In the genomic region with DNA sequence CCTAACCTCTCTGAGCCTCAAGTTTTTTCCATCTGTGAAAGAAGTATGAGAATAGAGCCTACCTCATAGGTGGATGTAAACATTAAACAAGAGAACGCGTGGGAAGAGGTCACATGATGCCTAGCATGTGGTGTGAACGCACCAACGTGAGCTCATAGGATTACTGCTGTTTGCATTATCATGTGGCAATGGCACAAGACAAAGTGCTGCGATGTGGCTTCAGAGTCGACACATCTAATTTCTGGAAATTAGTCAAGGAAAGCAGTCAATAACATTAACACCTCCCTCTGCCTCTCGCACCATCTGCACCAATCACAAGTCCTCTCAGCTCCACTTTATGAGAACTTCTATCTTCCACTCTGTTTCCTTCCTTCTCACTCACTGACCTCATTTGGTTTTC, we compare ENCODE assay signal across 23 cellular contexts.
A peak's percentile ranks its signal among the peaks of the same experiment; 100 is the strongest.
DNase-seq lines count a peak whose midpoint lies in the region; ATAC-seq, FAIRE-seq and TF ChIP-seq lines count a peak whose summit lies in the region.
"Had no signal": no experiment of that assay in that cellular context is flagged by ENCODE, and none has a peak within 500 bp of the region (broad histone marks: within the 10 kb centered on the region; RNA-seq: fewer than 3 reads in every experiment).

No MANE protein-coding gene starts in this region.

- CTCF ChIA-PET in GM12878 (lab: Yijun Ruan, JAX) = interaction anchor here (1.6 kb wide), 1 partner anchor 202 kb away, joined by 5 read pairs; no protein-coding TSS in a partner anchor

- TF ChIP-seq CTCF in GM12878 (IDR thresholded peaks at IDR 0.05 in 2 of 3, conservative IDR thresholded peaks at IDR 0.05 in 1 of 3; ENCODE audit: control insufficient read depth in 2 of 3, extremely low read depth in 1 of 3, insufficient read depth in 1 of 3, low read depth in 3 of 3, low read length in 3 of 3) = no peak

- no peaks in the 10 kb centered on the region for H3K4me1 ChIP-seq in GM12878 (ENCODE audit: control insufficient read depth, insufficient read depth, low read length)

- no peaks in the 10 kb centered on the region for H3K27me3 Mint-ChIP-seq in activated T-cell treated with anti-CD3 and anti-CD28 coated beads, Interleukin-2, amount 50 U/mL, for 24 hours
- H3K27me3 Mint-ChIP-seq in stimulated activated naive B cell treated with anti-CD40 and anti-IgM and Interleukin-4, amounts not matched to agents 10 μg/mL and 1 μg/mL and 100 μg/mL, for 72 hours = peaks cover 0 to 5% of the 10 kb centered on the region in 2 donors

- no peak overlapping the region for H3K4me2 ChIP-seq in GM12878 (ENCODE audit: control insufficient read depth, insufficient read depth)

- no peak overlapping the region for H3K27ac ChIP-seq in GM12878 (ENCODE audit: control insufficient read depth, insufficient read depth)
- H3K27ac ChIP-seq: BLaER1 treated with 17β-estradiol and CSF1 and Interleukin-3, amounts not matched to agents 10 nM and 100 nM; dorsolateral prefrontal cortex; RWPE1 had no signal

- H3K79me2 ChIP-seq in GM12878 (ENCODE audit: control insufficient read depth, insufficient read depth, low read length) = no peaks in the 10 kb centered on the region

- no peaks in the 10 kb centered on the region for H3K9me3 ChIP-seq in GM12878 (replicated peaks; ENCODE audit: control insufficient read depth, insufficient read depth, low read length)
- H3K9me3 ChIP-seq: BLaER1 treated with 17β-estradiol and CSF1 and Interleukin-3, amounts not matched to agents 10 nM and 100 nM; MG63 had no signal

- H2AFZ ChIP-seq in GM12878 (ENCODE audit: control insufficient read depth, low read depth, low read length) = no peak overlapping the region

- peak overlapping the region; percentile 30 for H3K27ac Mint-ChIP-seq in activated T-cell treated with anti-CD3 and anti-CD28 coated beads, Interleukin-2, amount 50 U/mL, for 24 hours
- H3K27ac Mint-ChIP-seq in stimulated activated naive B cell treated with anti-CD40 and anti-IgM and Interleukin-4, amounts not matched to agents 10 μg/mL and 1 μg/mL and 100 μg/mL, for 72 hours = peak overlapping the region; percentile 38
- H3K27ac Mint-ChIP-seq: natural killer cell treated with Interleukin-12 subunit alpha and Interleukin-12 subunit beta and Interleukin-15 and Interleukin-18, amount 100 ng/mL, for 72 hours had no signal

- H3K27me3 ChIP-seq in GM12878 (replicated peaks in 1 of 2; ENCODE audit: control insufficient read depth in 2 of 2, insufficient read depth in 2 of 2, low read length in 1 of 2) = peaks cover 0 to 3% of the 10 kb centered on the region in 2 experiments; a peak in 2 of 4 replicates
- H3K27me3 ChIP-seq: BLaER1 treated with 17β-estradiol and CSF1 and Interleukin-3, amounts not matched to agents 10 nM and 100 nM; dorsolateral prefrontal cortex; MG63 had no signal

- no peak overlapping the region for H3K4me3 ChIP-seq in GM12878
- H3K4me3 ChIP-seq: BLaER1 treated with 17β-estradiol and CSF1 and Interleukin-3, amounts not matched to agents 10 nM and 100 nM; dorsolateral prefrontal cortex; MG63 had no signal

- WGBS in GM12878 (ENCODE audit: insufficient coverage, insufficient replicate concordance, low lambda C conversion rate, missing lambda C conversion rate) = 63% methylated on average over 7 of the region's 7 CpGs

- POLR2A ChIA-PET in GM12878 (lab: Charles Lee) = no interaction called here

- no peak for TF ChIP-seq POLR2A in GM12878 (IDR thresholded peaks at IDR 0.05; ENCODE audit: low read depth, low read length)

- no peak overlapping the region for H3K9ac ChIP-seq in GM12878 (ENCODE audit: control insufficient read depth, insufficient read depth, low read length)
- H3K9ac ChIP-seq: BLaER1 treated with 17β-estradiol and CSF1 and Interleukin-3, amounts not matched to agents 10 nM and 100 nM had no signal

- no peak; a peak in 1 of 4 replicates for TF ChIP-seq EP300 in GM12878 (IDR thresholded peaks at IDR 0.05; ENCODE audit: borderline replicate concordance in 1 of 2, control insufficient read depth in 1 of 2, low read depth in 2 of 2, low read length in 2 of 2)

- H4K20me1 ChIP-seq in GM12878 (ENCODE audit: control insufficient read depth, insufficient read depth) = no peaks in the 10 kb centered on the region

- SMC1A ChIA-PET in GM12878 (lab: Charles Lee; ENCODE audit: uncharacterized antibody, unreplicated experiment) = interaction anchor here (1.3 kb wide), 1 partner anchor 15 kb away, joined by 4 read pairs; no protein-coding TSS in a partner anchor

- BruUV-seq in GM12878 (replicated peaks; lab: Mats Ljungman, UMichigan) = no TSS peak

- in situ Hi-C loops in GM12878 (cut with MboI) = no loop called here

- no peaks in the 10 kb centered on the region for H3K9me3 Mint-ChIP-seq in activated T-cell treated with anti-CD3 and anti-CD28 coated beads, Interleukin-2, amount 50 U/mL, for 24 hours
- no peaks in the 10 kb centered on the region for H3K9me3 Mint-ChIP-seq in stimulated activated naive B cell treated with anti-CD40 and anti-IgM and Interleukin-4, amounts not matched to agents 10 μg/mL and 1 μg/mL and 100 μg/mL, for 72 hours
- H3K9me3 Mint-ChIP-seq: natural killer cell treated with Interleukin-12 subunit alpha and Interleukin-12 subunit beta and Interleukin-15 and Interleukin-18, amount 100 ng/mL, for 72 hours had no signal

- no peak for ATAC-seq in GM12878
- no peak for ATAC-seq in stimulated activated naive B cell treated with anti-CD40 and anti-IgM and Interleukin-4, amounts not matched to agents 10 μg/mL and 1 μg/mL and 100 μg/mL, for 72 hours (replicated peaks)

- RAD21 ChIA-PET in GM12878 (lab: Charles Lee; ENCODE audit: unreplicated experiment) = no interaction called here

- FAIRE-seq in GM12878 (lab: Jason Lieb, UNC) = no peak
- FAIRE-seq: keratinocyte, small intestine had no signal

- no peaks in the 10 kb centered on the region for H3K36me3 ChIP-seq in GM12878 (ENCODE audit: control insufficient read depth in 2 of 2, insufficient read depth in 2 of 2, low read length in 1 of 2)
- H3K36me3 ChIP-seq: BLaER1 treated with 17β-estradiol and CSF1 and Interleukin-3, amounts not matched to agents 10 nM and 100 nM; MG63 had no signal

- intact Hi-C loops in GM12878 (cut with micrococcal nuclease; ENCODE audit: unreplicated experiment) = no loop called here

- no peak for TF ChIP-seq RAD21 in GM12878 (IDR thresholded peaks at IDR 0.05; ENCODE audit: insufficient read depth, low read depth, low read length)

- H3K36me3 Mint-ChIP-seq in activated T-cell treated with anti-CD3 and anti-CD28 coated beads, Interleukin-2, amount 50 U/mL, for 24 hours (ENCODE audit: low read depth) = no peaks in the 10 kb centered on the region
- no peaks in the 10 kb centered on the region for H3K36me3 Mint-ChIP-seq in stimulated activated naive B cell treated with anti-CD40 and anti-IgM and Interleukin-4, amounts not matched to agents 10 μg/mL and 1 μg/mL and 100 μg/mL, for 72 hours
- H3K36me3 Mint-ChIP-seq: natural killer cell treated with Interleukin-12 subunit alpha and Interleukin-12 subunit beta and Interleukin-15 and Interleukin-18, amount 100 ng/mL, for 72 hours had no signal

- DNase-seq in activated T-cell treated with anti-CD3 and anti-CD28 coated beads, Interleukin-2, amount 50 U/mL, for 24 hours = no peak
- DNase-seq in activated T-cell treated with anti-CD3 and anti-CD28 coated beads, Interleukin-2, amount 50 U/mL, for 1 hour = no peak
- DNase-seq in activated CD4-positive, CD25-positive, alpha-beta regulatory T cell treated with anti-CD3 and anti-CD28 coated beads, Interleukin-2, amount 50 U/mL, for 72 hours = peak; percentile 39
- DNase-seq in GM12878 (ENCODE audit: low read depth, low spot score) (no peak), DMS79 treated with DMSO at 0.1 percent for 48 hours (lab: John Stamatoyannopoulos, UW) (no peak), NCI-H524 (lab: John Stamatoyannopoulos, UW) (no peak)
- DNase-seq in stimulated activated naive B cell treated with anti-CD40 and anti-IgM and Interleukin-4, amounts not matched to agents 10 μg/mL and 1 μg/mL and 100 μg/mL, for 72 hours = no peak
- DNase-seq: activated CD8-positive, alpha-beta memory T cell treated with anti-CD3 and anti-CD28 coated beads, Interleukin-2, amount 50 U/mL, for 48 hours; Calu3; dorsolateral prefrontal cortex; H7; KBM-7; MG63; NCI-H2081; NCI-H345; NCI-H82; retina; small intestine; T1000 had no signal

- no peak overlapping the region for H3K4me3 Mint-ChIP-seq in activated T-cell treated with anti-CD3 and anti-CD28 coated beads, Interleukin-2, amount 50 U/mL, for 24 hours
- no peak overlapping the region for H3K4me3 Mint-ChIP-seq in stimulated activated naive B cell treated with anti-CD40 and anti-IgM and Interleukin-4, amounts not matched to agents 10 μg/mL and 1 μg/mL and 100 μg/mL, for 72 hours
- H3K4me3 Mint-ChIP-seq: natural killer cell treated with Interleukin-12 subunit alpha and Interleukin-12 subunit beta and Interleukin-15 and Interleukin-18, amount 100 ng/mL, for 72 hours had no signal

- peaks cover 66% of the 10 kb centered on the region for H3K4me1 Mint-ChIP-seq in activated T-cell treated with anti-CD3 and anti-CD28 coated beads, Interleukin-2, amount 50 U/mL, for 24 hours (ENCODE audit: low read depth)
- H3K4me1 Mint-ChIP-seq in stimulated activated naive B cell treated with anti-CD40 and anti-IgM and Interleukin-4, amounts not matched to agents 10 μg/mL and 1 μg/mL and 100 μg/mL, for 72 hours = peaks cover 39 to 67% of the 10 kb centered on the region in 2 donors

TF ChIP-seq in GM12878, 131 proteins besides CTCF, POLR2A, EP300 and RAD21:
- TF ChIP-seq, protein P1, sequence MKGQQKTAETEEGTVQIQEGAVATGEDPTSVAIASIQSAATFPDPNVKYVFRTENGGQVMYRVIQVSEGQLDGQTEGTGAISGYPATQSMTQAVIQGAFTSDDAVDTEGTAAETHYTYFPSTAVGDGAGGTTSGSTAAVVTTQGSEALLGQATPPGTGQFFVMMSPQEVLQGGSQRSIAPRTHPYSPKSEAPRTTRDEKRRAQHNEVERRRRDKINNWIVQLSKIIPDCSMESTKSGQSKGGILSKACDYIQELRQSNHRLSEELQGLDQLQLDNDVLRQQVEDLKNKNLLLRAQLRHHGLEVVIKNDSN (IDR thresholded peaks at IDR 0.05; ENCODE audit: borderline replicate concordance, extremely low read length, insufficient read depth, low read depth, low read length) = peak; percentile 37
- TF ChIP-seq ZNF24 (IDR thresholded peaks at IDR 0.05) = no peak
- peak; percentile 56; the same call in 1 of the 2 replicates for TF ChIP-seq RAD51 (IDR thresholded peaks at IDR 0.05)
- 0 out of 4 replicates have a peak, but pooled peaks of 1 of the 2 experiments have one; percentile 30 for TF ChIP-seq BHLHE40 (IDR thresholded peaks at IDR 0.05; ENCODE audit: borderline replicate concordance in 1 of 2, low read depth in 2 of 2, low read length in 1 of 2)
TF ChIP-seq in GM12878: peak in this region for 3.
